Comparison of ENCODE assay signal across 1 cellular context in the genomic region with DNA sequence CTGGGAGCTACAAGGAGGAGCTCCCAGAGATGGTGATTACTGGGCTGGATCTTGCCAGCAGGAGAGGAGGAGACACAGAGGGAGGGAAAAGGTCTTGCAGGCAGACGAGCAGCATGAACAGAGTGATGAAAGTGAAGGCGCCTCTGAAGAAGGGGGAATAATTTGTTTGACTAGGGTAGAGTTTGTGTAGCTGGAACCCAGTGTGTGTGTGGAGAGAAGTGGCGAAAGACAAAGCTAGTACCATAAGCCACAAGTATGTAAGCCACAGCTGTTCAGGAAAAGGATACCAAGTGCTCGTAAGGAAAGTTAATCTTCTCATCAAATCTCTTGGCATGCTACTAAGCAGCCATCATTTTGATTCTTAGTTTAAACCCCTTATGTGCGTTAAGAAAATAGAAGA.
TF ChIP-seq lines count a peak whose summit lies in the region.

No MANE protein-coding gene starts in this region.

TF ChIP-seq in WTC11, 78 proteins besides CTCF, POLR2A, EP300 and RAD21 (continued from another document):
- TF ChIP-seq, protein P1, sequence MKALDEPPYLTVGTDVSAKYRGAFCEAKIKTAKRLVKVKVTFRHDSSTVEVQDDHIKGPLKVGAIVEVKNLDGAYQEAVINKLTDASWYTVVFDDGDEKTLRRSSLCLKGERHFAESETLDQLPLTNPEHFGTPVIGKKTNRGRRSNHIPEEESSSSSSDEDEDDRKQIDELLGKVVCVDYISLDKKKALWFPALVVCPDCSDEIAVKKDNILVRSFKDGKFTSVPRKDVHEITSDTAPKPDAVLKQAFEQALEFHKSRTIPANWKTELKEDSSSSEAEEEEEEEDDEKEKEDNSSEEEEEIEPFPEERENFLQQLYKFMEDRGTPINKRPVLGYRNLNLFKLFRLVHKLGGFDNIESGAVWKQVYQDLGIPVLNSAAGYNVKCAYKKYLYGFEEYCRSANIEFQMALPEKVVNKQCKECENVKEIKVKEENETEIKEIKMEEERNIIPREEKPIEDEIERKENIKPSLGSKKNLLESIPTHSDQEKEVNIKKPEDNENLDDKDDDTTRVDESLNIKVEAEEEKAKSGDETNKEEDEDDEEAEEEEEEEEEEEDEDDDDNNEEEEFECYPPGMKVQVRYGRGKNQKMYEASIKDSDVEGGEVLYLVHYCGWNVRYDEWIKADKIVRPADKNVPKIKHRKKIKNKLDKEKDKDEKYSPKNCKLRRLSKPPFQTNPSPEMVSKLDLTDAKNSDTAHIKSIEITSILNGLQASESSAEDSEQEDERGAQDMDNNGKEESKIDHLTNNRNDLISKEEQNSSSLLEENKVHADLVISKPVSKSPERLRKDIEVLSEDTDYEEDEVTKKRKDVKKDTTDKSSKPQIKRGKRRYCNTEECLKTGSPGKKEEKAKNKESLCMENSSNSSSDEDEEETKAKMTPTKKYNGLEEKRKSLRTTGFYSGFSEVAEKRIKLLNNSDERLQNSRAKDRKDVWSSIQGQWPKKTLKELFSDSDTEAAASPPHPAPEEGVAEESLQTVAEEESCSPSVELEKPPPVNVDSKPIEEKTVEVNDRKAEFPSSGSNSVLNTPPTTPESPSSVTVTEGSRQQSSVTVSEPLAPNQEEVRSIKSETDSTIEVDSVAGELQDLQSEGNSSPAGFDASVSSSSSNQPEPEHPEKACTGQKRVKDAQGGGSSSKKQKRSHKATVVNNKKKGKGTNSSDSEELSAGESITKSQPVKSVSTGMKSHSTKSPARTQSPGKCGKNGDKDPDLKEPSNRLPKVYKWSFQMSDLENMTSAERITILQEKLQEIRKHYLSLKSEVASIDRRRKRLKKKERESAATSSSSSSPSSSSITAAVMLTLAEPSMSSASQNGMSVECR (CRISPR knock-in tag; IDR thresholded peaks at IDR 0.05; ENCODE audit: borderline replicate concordance) = no peak
- TF ChIP-seq NFATC4 (CRISPR knock-in tag; IDR thresholded peaks at IDR 0.05) = no peak
- no peak for TF ChIP-seq JUN (CRISPR knock-in tag; IDR thresholded peaks at IDR 0.05)
- TF ChIP-seq CREB1 (CRISPR knock-in tag; IDR thresholded peaks at IDR 0.05) = no peak
- TF ChIP-seq, protein P2, sequence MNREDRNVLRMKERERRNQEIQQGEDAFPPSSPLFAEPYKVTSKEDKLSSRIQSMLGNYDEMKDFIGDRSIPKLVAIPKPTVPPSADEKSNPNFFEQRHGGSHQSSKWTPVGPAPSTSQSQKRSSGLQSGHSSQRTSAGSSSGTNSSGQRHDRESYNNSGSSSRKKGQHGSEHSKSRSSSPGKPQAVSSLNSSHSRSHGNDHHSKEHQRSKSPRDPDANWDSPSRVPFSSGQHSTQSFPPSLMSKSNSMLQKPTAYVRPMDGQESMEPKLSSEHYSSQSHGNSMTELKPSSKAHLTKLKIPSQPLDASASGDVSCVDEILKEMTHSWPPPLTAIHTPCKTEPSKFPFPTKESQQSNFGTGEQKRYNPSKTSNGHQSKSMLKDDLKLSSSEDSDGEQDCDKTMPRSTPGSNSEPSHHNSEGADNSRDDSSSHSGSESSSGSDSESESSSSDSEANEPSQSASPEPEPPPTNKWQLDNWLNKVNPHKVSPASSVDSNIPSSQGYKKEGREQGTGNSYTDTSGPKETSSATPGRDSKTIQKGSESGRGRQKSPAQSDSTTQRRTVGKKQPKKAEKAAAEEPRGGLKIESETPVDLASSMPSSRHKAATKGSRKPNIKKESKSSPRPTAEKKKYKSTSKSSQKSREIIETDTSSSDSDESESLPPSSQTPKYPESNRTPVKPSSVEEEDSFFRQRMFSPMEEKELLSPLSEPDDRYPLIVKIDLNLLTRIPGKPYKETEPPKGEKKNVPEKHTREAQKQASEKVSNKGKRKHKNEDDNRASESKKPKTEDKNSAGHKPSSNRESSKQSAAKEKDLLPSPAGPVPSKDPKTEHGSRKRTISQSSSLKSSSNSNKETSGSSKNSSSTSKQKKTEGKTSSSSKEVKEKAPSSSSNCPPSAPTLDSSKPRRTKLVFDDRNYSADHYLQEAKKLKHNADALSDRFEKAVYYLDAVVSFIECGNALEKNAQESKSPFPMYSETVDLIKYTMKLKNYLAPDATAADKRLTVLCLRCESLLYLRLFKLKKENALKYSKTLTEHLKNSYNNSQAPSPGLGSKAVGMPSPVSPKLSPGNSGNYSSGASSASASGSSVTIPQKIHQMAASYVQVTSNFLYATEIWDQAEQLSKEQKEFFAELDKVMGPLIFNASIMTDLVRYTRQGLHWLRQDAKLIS (CRISPR knock-in tag; IDR thresholded peaks at IDR 0.05; ENCODE audit: borderline replicate concordance) = no peak
- TF ChIP-seq ZNF121 (CRISPR knock-in tag; IDR thresholded peaks at IDR 0.05) = no peak
- TF ChIP-seq, protein P3, sequence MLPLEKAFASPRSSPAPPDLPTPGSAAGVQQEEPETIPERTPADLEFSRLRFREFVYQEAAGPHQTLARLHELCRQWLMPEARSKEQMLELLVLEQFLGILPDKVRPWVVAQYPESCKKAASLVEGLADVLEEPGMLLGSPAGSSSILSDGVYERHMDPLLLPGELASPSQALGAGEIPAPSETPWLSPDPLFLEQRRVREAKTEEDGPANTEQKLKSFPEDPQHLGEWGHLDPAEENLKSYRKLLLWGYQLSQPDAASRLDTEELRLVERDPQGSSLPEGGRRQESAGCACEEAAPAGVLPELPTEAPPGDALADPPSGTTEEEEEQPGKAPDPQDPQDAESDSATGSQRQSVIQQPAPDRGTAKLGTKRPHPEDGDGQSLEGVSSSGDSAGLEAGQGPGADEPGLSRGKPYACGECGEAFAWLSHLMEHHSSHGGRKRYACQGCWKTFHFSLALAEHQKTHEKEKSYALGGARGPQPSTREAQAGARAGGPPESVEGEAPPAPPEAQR (CRISPR knock-in tag; IDR thresholded peaks at IDR 0.05) = no peak
- TF ChIP-seq CBFB (CRISPR knock-in tag; IDR thresholded peaks at IDR 0.05; ENCODE audit: low read depth) = no peak
- TF ChIP-seq IRF2 (CRISPR knock-in tag; IDR thresholded peaks at IDR 0.05; ENCODE audit: borderline replicate concordance, low read depth) = no peak
- TF ChIP-seq GTF2I (CRISPR knock-in tag; conservative IDR thresholded peaks at IDR 0.05) = no peak
- no peak for TF ChIP-seq TEAD4 (CRISPR knock-in tag; IDR thresholded peaks at IDR 0.05)
